In genomic region chr19:45717131-45717982, GRCh38 we compare ENCODE assay signal across 1 cellular context.
TF ChIP-seq lines count a peak whose summit lies in the region.

No MANE protein-coding gene starts in this region.

TF ChIP-seq in K562, 482 proteins besides CTCF, POLR2A, EP300 and RAD21 (continued from another document and continues in another):
- TF ChIP-seq PHF8 (IDR thresholded peaks at IDR 0.05; ENCODE audit: borderline replicate concordance, low read length): peak; percentile 43; the same call in 1 of the 2 replicates
- no peak for TF ChIP-seq THAP7 (CRISPR knock-in tag; IDR thresholded peaks at IDR 0.05)
- no peak for TF ChIP-seq ZNF124 (CRISPR knock-in tag; IDR thresholded peaks at IDR 0.05)
- TF ChIP-seq MIER1 (IDR thresholded peaks at IDR 0.05; ENCODE audit: low read depth): no peak
- TF ChIP-seq DPF2 (IDR thresholded peaks at IDR 0.05): no peak
- TF ChIP-seq CBX2 (IDR thresholded peaks at IDR 0.05; ENCODE audit: insufficient read depth, low read length, poor library complexity, severe bottlenecking): no peak
- TF ChIP-seq SLC30A9 (CRISPR knock-in tag; IDR thresholded peaks at IDR 0.05): no peak
- TF ChIP-seq RCOR1 (IDR thresholded peaks at IDR 0.05; ENCODE audit: borderline replicate concordance in 1 of 2, low read depth in 2 of 2, low read length in 2 of 2): peak; percentile 91 to 93
- TF ChIP-seq MAX (CRISPR knock-in tag; IDR thresholded peaks at IDR 0.05): peak; percentile 78
- peak; percentile 96 for TF ChIP-seq ZBTB2 (IDR thresholded peaks at IDR 0.05)
- no peak for TF ChIP-seq ERF (CRISPR knock-in tag; IDR thresholded peaks at IDR 0.05)
- no peak for TF ChIP-seq NCOA4 (IDR thresholded peaks at IDR 0.05; ENCODE audit: partially characterized antibody)
- no peak for TF ChIP-seq ZNF311 (CRISPR knock-in tag; IDR thresholded peaks at IDR 0.05)
- no peak for TF ChIP-seq RBM17 (IDR thresholded peaks at IDR 0.05; ENCODE audit: borderline replicate concordance, low read depth, low read length)
- 0 out of 4 replicates have a peak, but pooled peaks of 1 of the 2 experiments have one; percentile 43 for TF ChIP-seq ETV6 (IDR thresholded peaks at IDR 0.05; ENCODE audit: borderline replicate concordance in 1 of 2, low read depth in 2 of 2, low read length in 1 of 2)
- no peak for TF ChIP-seq ETV6 (CRISPR knock-in tag; IDR thresholded peaks at IDR 0.05; ENCODE audit: borderline replicate concordance)
- TF ChIP-seq IRF9 (tag; IDR thresholded peaks at IDR 0.05): no peak
- TF ChIP-seq HNRNPLL (IDR thresholded peaks at IDR 0.05; ENCODE audit: low read depth, low read length, poor library complexity, severe bottlenecking): no peak
- TF ChIP-seq TCFL5 (CRISPR knock-in tag; conservative IDR thresholded peaks at IDR 0.05): no peak
- TF ChIP-seq THRA (IDR thresholded peaks at IDR 0.05): no peak
- no peak for TF ChIP-seq ESRRB (CRISPR knock-in tag; IDR thresholded peaks at IDR 0.05; ENCODE audit: borderline replicate concordance)
- peak; percentile 54; the same call in 1 of the 2 replicates for TF ChIP-seq NBN (IDR thresholded peaks at IDR 0.05; ENCODE audit: low read depth)
- TF ChIP-seq ZBTB8A (IDR thresholded peaks at IDR 0.05; ENCODE audit: partially characterized antibody): no peak
- TF ChIP-seq TGIF2 (CRISPR knock-in tag; IDR thresholded peaks at IDR 0.05): no peak
- TF ChIP-seq HBP1 (CRISPR knock-in tag; IDR thresholded peaks at IDR 0.05): no peak
- TF ChIP-seq ZBTB33 (CRISPR knock-in tag; IDR thresholded peaks at IDR 0.05): peak; percentile 63; the same call in 1 of the 2 replicates
- TF ChIP-seq MBD1 (CRISPR knock-in tag; IDR thresholded peaks at IDR 0.05): no peak
- TF ChIP-seq KDM1A (IDR thresholded peaks at IDR 0.05): peak; percentile 87 to 88; a peak in 3 of 4 replicates
- peak; percentile 45; the same call in 1 of the 2 replicates for TF ChIP-seq TCF3 (CRISPR knock-in tag; IDR thresholded peaks at IDR 0.05)
- no peak for TF ChIP-seq ASH1L (IDR thresholded peaks at IDR 0.05; ENCODE audit: borderline replicate concordance, low read depth, partially characterized antibody)
- TF ChIP-seq TAF1 (IDR thresholded peaks at IDR 0.05; ENCODE audit: control insufficient read depth, extremely low read depth, insufficient read depth, low read length, severe bottlenecking): peak; percentile 53
- TF ChIP-seq NUFIP1 (IDR thresholded peaks at IDR 0.05; ENCODE audit: partially characterized antibody): no peak
- TF ChIP-seq HMG20A (CRISPR knock-in tag; conservative IDR thresholded peaks at IDR 0.05): no peak
- no peak for TF ChIP-seq FIP1L1 (IDR thresholded peaks at IDR 0.05; ENCODE audit: low read depth, low read length, poor library complexity, severe bottlenecking)
- TF ChIP-seq PYGO2 (tag; IDR thresholded peaks at IDR 0.05): no peak
- no peak for TF ChIP-seq CBX8 (IDR thresholded peaks at IDR 0.05; ENCODE audit: borderline replicate concordance, extremely low read depth, low read depth, low read length, poor library complexity, severe bottlenecking)
- no peak for TF ChIP-seq ZBTB9 (CRISPR knock-in tag; IDR thresholded peaks at IDR 0.05)
- TF ChIP-seq GTF2E2 (tag; IDR thresholded peaks at IDR 0.05): 0 out of 2 replicates have a peak, but pooled peaks have one; percentile 43
- no peak; the same call in 1 of the 2 replicates for TF ChIP-seq ZNF707 (CRISPR knock-in tag; conservative IDR thresholded peaks at IDR 0.05)
- no peak for TF ChIP-seq MED1 (CRISPR knock-in tag; IDR thresholded peaks at IDR 0.05; ENCODE audit: borderline replicate concordance)
- peak; percentile 67 for TF ChIP-seq CGGBP1 (CRISPR knock-in tag; IDR thresholded peaks at IDR 0.05)
- no peak for TF ChIP-seq CC2D1A (IDR thresholded peaks at IDR 0.05)
- TF ChIP-seq NFE2L1 (tag; IDR thresholded peaks at IDR 0.05; ENCODE audit: borderline replicate concordance, low read depth): no peak
- TF ChIP-seq NFYB (IDR thresholded peaks at IDR 0.05; ENCODE audit: extremely low read depth, insufficient read length): peak; percentile 44
- no peak for TF ChIP-seq HDAC6 (IDR thresholded peaks at IDR 0.05; ENCODE audit: low read depth, low read length)
- TF ChIP-seq TSHZ1 (CRISPR knock-in tag; IDR thresholded peaks at IDR 0.05): no peak
- TF ChIP-seq BRD9 (IDR thresholded peaks at IDR 0.05; ENCODE audit: low read depth, partially characterized antibody): no peak
- 0 out of 2 replicates have a peak, but pooled peaks have one; percentile 64 for TF ChIP-seq ELK1 (CRISPR knock-in tag; IDR thresholded peaks at IDR 0.05)
- 0 out of 2 replicates have a peak, but pooled peaks have one; percentile 43 for TF ChIP-seq JUN (IDR thresholded peaks at IDR 0.05; ENCODE audit: borderline replicate concordance, low read depth, low read length)
- TF ChIP-seq JUN (CRISPR knock-in tag; IDR thresholded peaks at IDR 0.05; ENCODE audit: borderline replicate concordance): no peak
- no peak for TF ChIP-seq KAT8 (IDR thresholded peaks at IDR 0.05; ENCODE audit: low read depth)
